In the genomic region with DNA sequence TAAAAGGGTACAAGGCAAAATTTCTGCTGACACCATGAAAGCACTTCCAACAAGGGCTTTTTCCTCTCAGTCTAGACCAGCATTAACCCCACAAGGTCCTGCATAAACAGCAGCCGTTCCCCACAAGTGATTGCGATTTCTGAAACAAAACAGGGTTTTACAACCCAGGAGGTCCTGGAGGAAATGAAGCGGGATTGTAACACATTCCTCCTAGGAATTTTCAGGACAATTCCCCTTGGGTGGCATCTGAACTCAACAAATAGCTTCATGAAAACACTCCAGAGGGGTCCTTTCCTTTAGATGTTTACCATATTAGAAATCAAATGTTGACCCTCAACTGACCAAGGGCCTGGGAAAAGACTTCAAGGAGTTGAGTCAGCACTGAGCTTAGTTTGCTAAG, we compare ENCODE assay signal across 27 cellular contexts. TPM values are rescaled to one million over a fixed set of nuclear protein-coding genes. Genes with fewer than 3 reads are reported as not detected.
"Had no signal": no experiment of that assay in that cellular context is flagged by ENCODE, and none has a peak within 500 bp of the region (broad histone marks: within the 10 kb centered on the region; RNA-seq: fewer than 3 reads in every experiment).

No MANE protein-coding gene starts in this region.

- H3K9me3 Mint-ChIP-seq: activated CD4-positive, alpha-beta memory T cell treated with anti-CD3 and anti-CD28 coated beads, Interleukin-2, amount 10 ng/mL, durations not matched to agents 7 days and 5 days; activated CD4-positive, alpha-beta T cell treated with anti-CD3 and anti-CD28 coated beads, Interleukin-2, amount 10 ng/mL, durations not matched to agents 7 days and 5 days; activated T-cell treated with anti-CD3 and anti-CD28 coated beads, Interleukin-2, amount 50 U/mL, for 24 hours; effector memory CD8-positive, alpha-beta T cell had no signal

- H3K27me3 ChIP-seq: body of pancreas, esophagus squamous epithelium, gastroesophageal sphincter had no signal

- H3K27ac ChIP-seq: body of pancreas, epithelial cell of prostate, esophagus squamous epithelium, gastroesophageal sphincter had no signal

- DNase-seq: activated CD4-positive, alpha-beta memory T cell treated with anti-CD3 and anti-CD28 coated beads, Interleukin-2, amount 10 ng/mL, durations not matched to agents 7 days and 5 days; activated CD4-positive, alpha-beta T cell treated with anti-CD3 and anti-CD28 coated beads for 1 hour; activated CD4-positive, alpha-beta T cell treated with anti-CD3 and anti-CD28 coated beads for 4 hours; activated CD4-positive, alpha-beta T cell treated with anti-CD3 and anti-CD28 coated beads, Interleukin-2, amount 10 ng/mL, durations not matched to agents 7 days and 5 days; activated CD4-positive, alpha-beta T cell treated with anti-CD3 and anti-CD28 coated beads, Interleukin-2, amount 50 U/mL, for 4 hours; activated CD8-positive, alpha-beta memory T cell treated with anti-CD3 and anti-CD28 coated beads, Interleukin-2, amount 50 U/mL, for 48 hours; activated gamma-delta T cell; activated naive CD4-positive, alpha-beta T cell treated with anti-CD3 and anti-CD28 coated beads, Interleukin-2, amount 50 U/mL, for 16 hours; activated naive CD4-positive, alpha-beta T cell treated with Interleukin-2 at 50 U/mL for 16 hours; activated T-cell treated with anti-CD3 and anti-CD28 coated beads for 4 hours; activated T-cell treated with anti-CD3 and anti-CD28 coated beads, Interleukin-2, amount 50 U/mL, for 24 hours; activated T-cell treated with anti-CD3 and anti-CD28 coated beads, Interleukin-2, amount 50 U/mL, for 72 hours; amygdala; aorta; body of pancreas; caudate nucleus; cortex of kidney; dermis blood vessel endothelial cell; effector CD4-positive, alpha-beta T cell; effector memory CD8-positive, alpha-beta T cell; esophagus squamous epithelium; foreskin melanocyte; T-helper 2 cell had no signal

- ATAC-seq: activated T-cell treated with anti-CD3 and anti-CD28 coated beads, Interleukin-2, amount 50 U/mL, for 72 hours; body of pancreas; effector memory CD8-positive, alpha-beta T cell; gastroesophageal sphincter had no signal

- H3K27ac Mint-ChIP-seq: activated CD4-positive, alpha-beta memory T cell treated with anti-CD3 and anti-CD28 coated beads, Interleukin-2, amount 10 ng/mL, durations not matched to agents 7 days and 5 days; activated CD4-positive, alpha-beta T cell treated with anti-CD3 and anti-CD28 coated beads, Interleukin-2, amount 10 ng/mL, durations not matched to agents 7 days and 5 days; activated naive CD8-positive, alpha-beta T cell; activated T-cell treated with anti-CD3 and anti-CD28 coated beads, Interleukin-2, amount 50 U/mL, for 24 hours; activated T-cell treated with anti-CD3 and anti-CD28 coated beads, Interleukin-2, amount 50 U/mL, for 72 hours; effector memory CD8-positive, alpha-beta T cell had no signal

- H3K4me3 ChIP-seq: body of pancreas, esophagus squamous epithelium, gastroesophageal sphincter had no signal

- H3K36me3 ChIP-seq: esophagus squamous epithelium, gastroesophageal sphincter had no signal

- H3K4me1 ChIP-seq: body of pancreas had no signal

- H3K4me1 Mint-ChIP-seq: activated CD4-positive, alpha-beta memory T cell treated with anti-CD3 and anti-CD28 coated beads, Interleukin-2, amount 10 ng/mL, durations not matched to agents 7 days and 5 days; activated CD4-positive, alpha-beta T cell treated with anti-CD3 and anti-CD28 coated beads, Interleukin-2, amount 10 ng/mL, durations not matched to agents 7 days and 5 days had no signal

- H3K9me3 ChIP-seq: body of pancreas, esophagus squamous epithelium, gastroesophageal sphincter had no signal

- H3K36me3 Mint-ChIP-seq: activated naive CD8-positive, alpha-beta T cell had no signal

- H3K4me3 Mint-ChIP-seq: activated CD4-positive, alpha-beta memory T cell treated with anti-CD3 and anti-CD28 coated beads, Interleukin-2, amount 10 ng/mL, durations not matched to agents 7 days and 5 days; activated CD4-positive, alpha-beta T cell treated with anti-CD3 and anti-CD28 coated beads, Interleukin-2, amount 10 ng/mL, durations not matched to agents 7 days and 5 days; activated naive CD8-positive, alpha-beta T cell; activated T-cell treated with anti-CD3 and anti-CD28 coated beads, Interleukin-2, amount 50 U/mL, for 24 hours; activated T-cell treated with anti-CD3 and anti-CD28 coated beads, Interleukin-2, amount 50 U/mL, for 72 hours; effector memory CD8-positive, alpha-beta T cell had no signal

RNA-seq across cellular contexts. Expression of a gene that starts 36.7 kb away (rescaled TPM):
- total RNA-seq: activated CD4-positive, alpha-beta memory T cell treated with anti-CD3 and anti-CD28 coated beads, Interleukin-2, amount 10 ng/mL, durations not matched to agents 7 days and 5 days; activated CD4-positive, alpha-beta T cell treated with anti-CD3 and anti-CD28 coated beads, Interleukin-2, amount 10 ng/mL, durations not matched to agents 7 days and 5 days; activated T-cell treated with anti-CD3 and anti-CD28 coated beads, Interleukin-2, amount 50 U/mL, for 72 hours; T-helper 1 cell treated with Interleukin-12 subunit alpha and Interleukin-12 subunit beta and Interleukin-4 antibody, amounts not matched to agents 30 ng/mL and 1 ng/mL, for 36 hours had no signal
